1 cellular context compared by ENCODE assay signal in the genomic region with DNA sequence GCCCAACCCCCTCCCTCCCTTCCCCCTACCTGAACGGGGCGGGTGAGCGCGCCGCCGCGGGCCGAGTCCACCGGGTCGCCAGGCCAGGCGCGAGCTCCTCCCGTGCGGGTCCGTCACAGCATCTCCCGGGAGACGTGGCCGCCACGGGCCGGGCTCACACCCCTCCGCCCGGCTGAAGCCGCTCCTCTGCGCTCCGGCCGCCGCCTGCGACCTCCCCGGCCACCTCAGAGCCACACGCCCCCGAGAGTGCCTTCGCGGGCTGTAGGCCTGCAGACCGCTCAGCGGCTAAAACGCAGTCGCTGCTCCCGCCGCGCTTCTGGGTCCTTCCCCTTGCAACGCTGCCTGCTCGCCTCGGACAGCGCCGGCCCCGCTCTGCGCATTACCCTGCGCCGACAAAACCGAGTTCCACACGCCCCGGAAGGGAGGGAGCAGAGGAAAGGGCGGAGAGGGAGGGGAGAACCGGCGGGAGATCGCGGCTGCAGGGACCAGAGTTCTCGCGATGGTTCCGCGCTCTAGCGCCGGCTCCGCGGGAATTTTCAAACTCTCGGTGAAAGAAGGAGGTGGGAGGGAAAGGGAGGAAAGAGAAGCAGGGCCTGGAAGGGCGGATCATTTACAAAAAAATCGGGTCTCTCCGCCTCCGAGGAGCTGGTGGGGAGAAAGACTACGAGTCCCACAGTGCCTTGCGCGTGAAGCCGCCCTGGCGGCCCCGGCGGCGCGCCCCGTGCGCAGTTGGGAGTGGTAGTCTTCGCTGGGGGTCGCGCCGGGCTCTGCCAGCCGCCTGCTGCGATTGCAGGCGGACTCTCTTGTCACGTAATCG.
TF ChIP-seq lines count a peak whose summit lies in the region.

A gene with protein sequence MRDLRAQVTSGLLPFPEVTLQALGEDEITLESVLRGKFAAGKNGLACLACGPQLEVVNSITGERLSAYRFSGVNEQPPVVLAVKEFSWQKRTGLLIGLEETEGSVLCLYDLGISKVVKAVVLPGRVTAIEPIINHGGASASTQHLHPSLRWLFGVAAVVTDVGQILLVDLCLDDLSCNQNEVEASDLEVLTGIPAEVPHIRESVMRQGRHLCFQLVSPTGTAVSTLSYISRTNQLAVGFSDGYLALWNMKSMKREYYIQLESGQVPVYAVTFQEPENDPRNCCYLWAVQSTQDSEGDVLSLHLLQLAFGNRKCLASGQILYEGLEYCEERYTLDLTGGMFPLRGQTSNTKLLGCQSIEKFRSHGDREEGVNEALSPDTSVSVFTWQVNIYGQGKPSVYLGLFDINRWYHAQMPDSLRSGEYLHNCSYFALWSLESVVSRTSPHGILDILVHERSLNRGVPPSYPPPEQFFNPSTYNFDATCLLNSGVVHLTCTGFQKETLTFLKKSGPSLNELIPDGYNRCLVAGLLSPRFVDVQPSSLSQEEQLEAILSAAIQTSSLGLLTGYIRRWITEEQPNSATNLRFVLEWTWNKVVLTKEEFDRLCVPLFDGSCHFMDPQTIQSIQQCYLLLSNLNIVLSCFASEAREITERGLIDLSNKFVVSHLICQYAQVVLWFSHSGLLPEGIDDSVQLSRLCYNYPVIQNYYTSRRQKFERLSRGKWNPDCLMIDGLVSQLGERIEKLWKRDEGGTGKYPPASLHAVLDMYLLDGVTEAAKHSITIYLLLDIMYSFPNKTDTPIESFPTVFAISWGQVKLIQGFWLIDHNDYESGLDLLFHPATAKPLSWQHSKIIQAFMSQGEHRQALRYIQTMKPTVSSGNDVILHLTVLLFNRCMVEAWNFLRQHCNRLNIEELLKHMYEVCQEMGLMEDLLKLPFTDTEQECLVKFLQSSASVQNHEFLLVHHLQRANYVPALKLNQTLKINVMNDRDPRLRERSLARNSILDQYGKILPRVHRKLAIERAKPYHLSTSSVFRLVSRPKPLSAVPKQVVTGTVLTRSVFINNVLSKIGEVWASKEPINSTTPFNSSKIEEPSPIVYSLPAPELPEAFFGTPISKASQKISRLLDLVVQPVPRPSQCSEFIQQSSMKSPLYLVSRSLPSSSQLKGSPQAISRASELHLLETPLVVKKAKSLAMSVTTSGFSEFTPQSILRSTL (N-terminal part only) (minus strand): TSS at position 400 of the 817 bp plus-strand sequence. CDS start 13,578 bp downstream, outside the sequence.

TF ChIP-seq in HepG2, 621 proteins besides CTCF, POLR2A, EP300 and RAD21 (continued from another document and continues in another):
- peak; percentile 71; the same call in 1 of the 2 replicates for TF ChIP-seq NFAT5 (CRISPR knock-in tag; IDR thresholded peaks at IDR 0.05)
- TF ChIP-seq BATF2 (CRISPR knock-in tag; IDR thresholded peaks at IDR 0.05), result 0 out of 2 replicates have a peak, but pooled peaks have one; percentile 27
- TF ChIP-seq BCLAF1 (IDR thresholded peaks at IDR 0.05), result no peak
- TF ChIP-seq MXD4 (CRISPR knock-in tag; IDR thresholded peaks at IDR 0.05), result no peak; the same call in 1 of the 2 replicates
- no peak for TF ChIP-seq ZNF652 (CRISPR knock-in tag; IDR thresholded peaks at IDR 0.05; ENCODE audit: borderline replicate concordance, low read depth)
- peak; percentile 82 for TF ChIP-seq KLF6 (CRISPR knock-in tag; IDR thresholded peaks at IDR 0.05)
- TF ChIP-seq, protein P1, sequence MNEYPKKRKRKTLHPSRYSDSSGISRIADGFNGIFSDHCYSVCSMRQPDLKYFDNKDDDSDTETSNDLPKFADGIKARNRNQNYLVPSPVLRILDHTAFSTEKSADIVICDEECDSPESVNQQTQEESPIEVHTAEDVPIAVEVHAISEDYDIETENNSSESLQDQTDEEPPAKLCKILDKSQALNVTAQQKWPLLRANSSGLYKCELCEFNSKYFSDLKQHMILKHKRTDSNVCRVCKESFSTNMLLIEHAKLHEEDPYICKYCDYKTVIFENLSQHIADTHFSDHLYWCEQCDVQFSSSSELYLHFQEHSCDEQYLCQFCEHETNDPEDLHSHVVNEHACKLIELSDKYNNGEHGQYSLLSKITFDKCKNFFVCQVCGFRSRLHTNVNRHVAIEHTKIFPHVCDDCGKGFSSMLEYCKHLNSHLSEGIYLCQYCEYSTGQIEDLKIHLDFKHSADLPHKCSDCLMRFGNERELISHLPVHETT (CRISPR knock-in tag; conservative IDR thresholded peaks at IDR 0.05), result peak; percentile 78
- TF ChIP-seq ZGPAT (CRISPR knock-in tag; IDR thresholded peaks at IDR 0.05), result peak; percentile 81
- TF ChIP-seq ZNF484 (CRISPR knock-in tag; IDR thresholded peaks at IDR 0.05; ENCODE audit: borderline replicate concordance, low read depth), result no peak
- no peak for TF ChIP-seq NFE2L2 (IDR thresholded peaks at IDR 0.05; ENCODE audit: low read length)
- no peak; the same call in 1 of the 2 replicates for TF ChIP-seq ZNF558 (CRISPR knock-in tag; IDR thresholded peaks at IDR 0.05; ENCODE audit: borderline replicate concordance)
- TF ChIP-seq, protein P2, sequence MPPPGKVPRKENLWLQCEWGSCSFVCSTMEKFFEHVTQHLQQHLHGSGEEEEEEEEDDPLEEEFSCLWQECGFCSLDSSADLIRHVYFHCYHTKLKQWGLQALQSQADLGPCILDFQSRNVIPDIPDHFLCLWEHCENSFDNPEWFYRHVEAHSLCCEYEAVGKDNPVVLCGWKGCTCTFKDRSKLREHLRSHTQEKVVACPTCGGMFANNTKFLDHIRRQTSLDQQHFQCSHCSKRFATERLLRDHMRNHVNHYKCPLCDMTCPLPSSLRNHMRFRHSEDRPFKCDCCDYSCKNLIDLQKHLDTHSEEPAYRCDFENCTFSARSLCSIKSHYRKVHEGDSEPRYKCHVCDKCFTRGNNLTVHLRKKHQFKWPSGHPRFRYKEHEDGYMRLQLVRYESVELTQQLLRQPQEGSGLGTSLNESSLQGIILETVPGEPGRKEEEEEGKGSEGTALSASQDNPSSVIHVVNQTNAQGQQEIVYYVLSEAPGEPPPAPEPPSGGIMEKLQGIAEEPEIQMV (CRISPR knock-in tag; IDR thresholded peaks at IDR 0.05; ENCODE audit: low read depth), result no peak
- peak; percentile 88 for TF ChIP-seq ATF7-NPFF (CRISPR knock-in tag; IDR thresholded peaks at IDR 0.05; ENCODE audit: low read depth)
- no peak for TF ChIP-seq ZNF724P (CRISPR knock-in tag; IDR thresholded peaks at IDR 0.05; ENCODE audit: borderline replicate concordance)
- no peak for TF ChIP-seq NCOR1 (IDR thresholded peaks at IDR 0.05; ENCODE audit: borderline replicate concordance, low read length)
- TF ChIP-seq ZNF251 (CRISPR knock-in tag; IDR thresholded peaks at IDR 0.05), result no peak
- TF ChIP-seq ZNF749 (CRISPR knock-in tag; IDR thresholded peaks at IDR 0.05; ENCODE audit: borderline replicate concordance), result no peak; the same call in 1 of the 2 replicates
- TF ChIP-seq GABPB1 (CRISPR knock-in tag; IDR thresholded peaks at IDR 0.05), result peak; percentile 89
- TF ChIP-seq BCL6 (CRISPR knock-in tag; IDR thresholded peaks at IDR 0.05), result no peak
- peak; percentile 61; the same call in 1 of the 2 replicates for TF ChIP-seq ZNF598 (CRISPR knock-in tag; IDR thresholded peaks at IDR 0.05; ENCODE audit: borderline replicate concordance)
- peak; percentile 64; the same call in 1 of the 2 replicates for TF ChIP-seq NCOA1 (CRISPR knock-in tag; IDR thresholded peaks at IDR 0.05)
- TF ChIP-seq, protein P3, sequence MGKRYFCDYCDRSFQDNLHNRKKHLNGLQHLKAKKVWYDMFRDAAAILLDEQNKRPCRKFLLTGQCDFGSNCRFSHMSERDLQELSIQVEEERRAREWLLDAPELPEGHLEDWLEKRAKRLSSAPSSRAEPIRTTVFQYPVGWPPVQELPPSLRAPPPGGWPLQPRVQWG (CRISPR knock-in tag; IDR thresholded peaks at IDR 0.05; ENCODE audit: borderline replicate concordance, low read depth), result no peak
- TF ChIP-seq, protein P4, sequence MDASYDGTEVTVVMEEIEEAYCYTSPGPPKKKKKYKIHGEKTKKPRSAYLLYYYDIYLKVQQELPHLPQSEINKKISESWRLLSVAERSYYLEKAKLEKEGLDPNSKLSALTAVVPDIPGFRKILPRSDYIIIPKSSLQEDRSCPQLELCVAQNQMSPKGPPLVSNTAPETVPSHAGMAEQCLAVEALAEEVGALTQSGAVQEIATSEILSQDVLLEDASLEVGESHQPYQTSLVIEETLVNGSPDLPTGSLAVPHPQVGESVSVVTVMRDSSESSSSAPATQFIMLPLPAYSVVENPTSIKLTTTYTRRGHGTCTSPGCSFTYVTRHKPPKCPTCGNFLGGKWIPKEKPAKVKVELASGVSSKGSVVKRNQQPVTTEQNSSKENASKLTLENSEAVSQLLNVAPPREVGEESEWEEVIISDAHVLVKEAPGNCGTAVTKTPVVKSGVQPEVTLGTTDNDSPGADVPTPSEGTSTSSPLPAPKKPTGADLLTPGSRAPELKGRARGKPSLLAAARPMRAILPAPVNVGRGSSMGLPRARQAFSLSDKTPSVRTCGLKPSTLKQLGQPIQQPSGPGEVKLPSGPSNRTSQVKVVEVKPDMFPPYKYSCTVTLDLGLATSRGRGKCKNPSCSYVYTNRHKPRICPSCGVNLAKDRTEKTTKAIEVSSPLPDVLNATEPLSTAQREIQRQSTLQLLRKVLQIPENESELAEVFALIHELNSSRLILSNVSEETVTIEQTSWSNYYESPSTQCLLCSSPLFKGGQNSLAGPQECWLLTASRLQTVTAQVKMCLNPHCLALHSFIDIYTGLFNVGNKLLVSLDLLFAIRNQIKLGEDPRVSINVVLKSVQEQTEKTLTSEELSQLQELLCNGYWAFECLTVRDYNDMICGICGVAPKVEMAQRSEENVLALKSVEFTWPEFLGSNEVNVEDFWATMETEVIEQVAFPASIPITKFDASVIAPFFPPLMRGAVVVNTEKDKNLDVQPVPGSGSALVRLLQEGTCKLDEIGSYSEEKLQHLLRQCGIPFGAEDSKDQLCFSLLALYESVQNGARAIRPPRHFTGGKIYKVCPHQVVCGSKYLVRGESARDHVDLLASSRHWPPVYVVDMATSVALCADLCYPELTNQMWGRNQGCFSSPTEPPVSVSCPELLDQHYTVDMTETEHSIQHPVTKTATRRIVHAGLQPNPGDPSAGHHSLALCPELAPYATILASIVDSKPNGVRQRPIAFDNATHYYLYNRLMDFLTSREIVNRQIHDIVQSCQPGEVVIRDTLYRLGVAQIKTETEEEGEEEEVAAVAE (CRISPR knock-in tag; IDR thresholded peaks at IDR 0.05; ENCODE audit: borderline replicate concordance), result no peak
- TF ChIP-seq ZNF292 (CRISPR knock-in tag; IDR thresholded peaks at IDR 0.05; ENCODE audit: borderline replicate concordance, low read depth), result no peak
- TF ChIP-seq ATF7 (IDR thresholded peaks at IDR 0.05), result no peak
- TF ChIP-seq ATF7 (CRISPR knock-in tag; IDR thresholded peaks at IDR 0.05), result 0 out of 2 replicates have a peak, but pooled peaks have one; percentile 24
